22 cellular contexts compared by ENCODE assay signal in genomic region chr16:57159447-57159846, GRCh38.
"Had no signal": no experiment of that assay in that cellular context is flagged by ENCODE, and none has a peak within 500 bp of the region (broad histone marks: within the 10 kb centered on the region; RNA-seq: fewer than 3 reads in every experiment).

No MANE protein-coding gene starts in this region.

- H3K9me3 Mint-ChIP-seq: activated CD4-positive, alpha-beta T cell treated with anti-CD3 and anti-CD28 coated beads, Interleukin-2, amount 10 ng/mL, durations not matched to agents 24 days and 14 days; activated CD8-positive, alpha-beta T cell treated with anti-CD3 and anti-CD28 coated beads for 36 hours; memory B cell; nephron progenitor cell; stimulated activated memory B cell treated with anti-CD40 and anti-IgM and Interleukin-4, amounts not matched to agents 10 μg/mL and 1 μg/mL and 100 μg/mL, for 72 hours had no signal

- ATAC-seq: activated CD8-positive, alpha-beta T cell treated with anti-CD3 and anti-CD28 coated beads for 36 hours; foreskin keratinocyte; left cardiac atrium; sciatic nerve; stimulated activated memory B cell treated with anti-CD40 and anti-IgM and Interleukin-4, amounts not matched to agents 10 μg/mL and 1 μg/mL and 100 μg/mL, for 72 hours; T-helper 17 cell had no signal

- H3K4me3 ChIP-seq: adrenal gland, coronary artery, smooth muscle cell, thoracic aorta, upper lobe of left lung had no signal

- H3K4me1 ChIP-seq: adrenal gland, foreskin keratinocyte had no signal

- DNase-seq: activated CD4-positive, alpha-beta T cell treated with anti-CD3 and anti-CD28 coated beads, Interleukin-2, amount 10 ng/mL, durations not matched to agents 24 days and 14 days; activated CD8-positive, alpha-beta T cell treated with anti-CD3 and anti-CD28 coated beads for 36 hours; activated naive CD4-positive, alpha-beta T cell; activated T-cell treated with anti-CD3 and anti-CD28 coated beads, Interleukin-2, amount 50 U/mL, for 1 hour; adrenal gland; cerebellar nuclear complex; erythroblast; foreskin keratinocyte; left cardiac atrium; nephron progenitor cell; posterior cingulate gyrus; stimulated activated CD4-positive, alpha-beta T cell treated with anti-CD3 and anti-CD28 coated beads, Interleukin-15, amount 100 ng/mL, for 24 hours; SW 1271; T-helper 17 cell; upper lobe of left lung had no signal

- H3K27me3 ChIP-seq: adrenal gland, foreskin keratinocyte, upper lobe of left lung had no signal

- H3K4me1 Mint-ChIP-seq: memory B cell had no signal

- H3K27ac ChIP-seq: adrenal gland, coronary artery, foreskin keratinocyte, thoracic aorta, upper lobe of left lung had no signal

- H3K27ac Mint-ChIP-seq: activated CD4-positive, alpha-beta T cell treated with anti-CD3 and anti-CD28 coated beads, Interleukin-2, amount 10 ng/mL, durations not matched to agents 24 days and 14 days; activated CD8-positive, alpha-beta T cell treated with anti-CD3 and anti-CD28 coated beads for 36 hours; activated naive CD8-positive, alpha-beta T cell; memory B cell; nephron progenitor cell; stimulated activated memory B cell treated with anti-CD40 and anti-IgM and Interleukin-4, amounts not matched to agents 10 μg/mL and 1 μg/mL and 100 μg/mL, for 72 hours; T-helper 17 cell had no signal

- H3K27me3 Mint-ChIP-seq: activated CD4-positive, alpha-beta T cell treated with anti-CD3 and anti-CD28 coated beads, Interleukin-2, amount 10 ng/mL, durations not matched to agents 24 days and 14 days; activated CD8-positive, alpha-beta T cell treated with anti-CD3 and anti-CD28 coated beads for 36 hours; activated naive CD8-positive, alpha-beta T cell; memory B cell; stimulated activated memory B cell treated with anti-CD40 and anti-IgM and Interleukin-4, amounts not matched to agents 10 μg/mL and 1 μg/mL and 100 μg/mL, for 72 hours; T-helper 17 cell had no signal

- H3K9me3 ChIP-seq: adrenal gland, thoracic aorta, upper lobe of left lung had no signal

- H3K4me3 Mint-ChIP-seq: activated CD4-positive, alpha-beta T cell treated with anti-CD3 and anti-CD28 coated beads, Interleukin-2, amount 10 ng/mL, durations not matched to agents 24 days and 14 days; activated CD8-positive, alpha-beta T cell treated with anti-CD3 and anti-CD28 coated beads for 36 hours; activated naive CD8-positive, alpha-beta T cell; memory B cell; nephron progenitor cell; stimulated activated memory B cell treated with anti-CD40 and anti-IgM and Interleukin-4, amounts not matched to agents 10 μg/mL and 1 μg/mL and 100 μg/mL, for 72 hours; T-helper 17 cell had no signal
